9 cellular contexts compared by ENCODE assay signal in the genomic region with DNA sequence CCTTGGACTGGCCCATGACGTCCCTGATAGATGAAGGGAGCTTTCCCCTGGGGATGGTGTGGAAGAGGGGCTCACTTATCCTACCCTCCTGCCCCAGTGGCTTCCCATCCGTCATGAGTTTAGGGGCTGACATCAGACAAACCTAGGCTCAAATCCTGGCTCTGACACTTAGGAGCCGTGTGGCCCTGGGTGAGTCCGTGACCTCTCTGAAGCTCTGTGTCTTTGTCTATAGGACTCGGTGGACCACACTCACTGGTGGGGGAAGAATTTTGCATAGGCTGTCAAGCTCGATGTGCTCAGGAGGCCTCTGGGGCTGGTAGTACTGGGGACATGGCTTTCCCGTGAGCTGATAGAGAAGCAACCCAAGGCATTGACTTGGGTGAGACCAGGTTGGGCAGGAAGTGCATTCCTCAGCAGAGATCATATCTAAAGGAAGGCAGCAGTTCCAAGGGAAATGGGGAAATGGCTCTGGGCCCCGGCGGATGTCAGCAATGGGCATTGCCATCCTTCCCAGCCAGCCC. TPM values are rescaled to one million over a fixed set of nuclear protein-coding genes. Genes with fewer than 3 reads are reported as not detected.
DNase-seq lines count a peak whose midpoint lies in the region; ATAC-seq and TF ChIP-seq lines count a peak whose summit lies in the region.
"Had no signal": no experiment of that assay in that cellular context is flagged by ENCODE, and none has a peak within 500 bp of the region (broad histone marks: within the 10 kb centered on the region; RNA-seq: fewer than 3 reads in every experiment).

No MANE protein-coding gene starts in this region.

- H3K4me3 ChIP-seq in PC-3 (ENCODE audit: low read length) = no peak overlapping the region
- H3K4me3 ChIP-seq in ectodermal cell (ENCODE audit: insufficient read depth, low read depth, low read length) = no peak overlapping the region
- no peak overlapping the region for H3K4me3 ChIP-seq in parathyroid adenoma (ENCODE audit: low read depth, low read length)

- DNase-seq in PC-3 (peak; percentile 38), cortex of kidney (lab: John Stamatoyannopoulos, UW) (no peak), NCI-H1092 (lab: John Stamatoyannopoulos, UW) (no peak), AG08396 (ENCODE audit: low spot score) (no peak)

- 90 to 92% methylated on average over 9 of the region's 9 CpGs for whole genome bisulfite sequencing in ectodermal cell, 2 experiments

- H3K9me3 ChIP-seq in PC-3 (ENCODE audit: low read length) (no peaks in the 10 kb centered on the region), ectodermal cell (ENCODE audit: control insufficient read depth, low read length) (no peaks in the 10 kb centered on the region), parathyroid adenoma (ENCODE audit: control insufficient read depth, low read length) (no peaks in the 10 kb centered on the region)

- no peaks in the 10 kb centered on the region for H3K9me2 ChIP-seq in PC-3 (replicated peaks; ENCODE audit: low read length)

- intact Hi-C loops in PC-3 (cut with micrococcal nuclease) = no loop called here

- H3K36me3 ChIP-seq in PC-3 (ENCODE audit: low read depth, low read length) (no peaks in the 10 kb centered on the region), ectodermal cell (ENCODE audit: control insufficient read depth, insufficient read depth, low read length) (no peaks in the 10 kb centered on the region), parathyroid adenoma (ENCODE audit: control insufficient read depth, insufficient read depth, low read length) (no peaks in the 10 kb centered on the region)

- ATAC-seq in GM18907 (IDR thresholded peaks at IDR 0.05; ENCODE audit: unreplicated experiment) = peak; percentile 24
- ATAC-seq in PC-3 = no peak
- ATAC-seq in GM21390 (IDR thresholded peaks at IDR 0.05; ENCODE audit: unreplicated experiment) = no peak

- H3K4me2 ChIP-seq in PC-3 (ENCODE audit: low read length) (no peak overlapping the region), parathyroid adenoma (ENCODE audit: low read length) (no peak overlapping the region)

- H3K27me3 ChIP-seq in PC-3 (ENCODE audit: low read length) (no peaks in the 10 kb centered on the region), ectodermal cell (ENCODE audit: control insufficient read depth, insufficient read depth, low read length, poor library complexity, severe bottlenecking) (no peaks in the 10 kb centered on the region), parathyroid adenoma (ENCODE audit: control insufficient read depth, insufficient read depth, low read length) (no peaks in the 10 kb centered on the region)

- no peaks in the 10 kb centered on the region for H3F3A ChIP-seq in PC-3 (ENCODE audit: low read length, unreplicated experiment)

- H4K20me1 ChIP-seq in PC-3 (ENCODE audit: low read length) = no peaks in the 10 kb centered on the region

- CTCF ChIA-PET in PC-3 (lab: Charles Lee) = interaction anchor here (0.6 kb wide), 1 partner anchor 40 kb away, joined by 3 read pairs; no protein-coding TSS in a partner anchor

- H3K9ac ChIP-seq in PC-3 (ENCODE audit: low read length) = no peak overlapping the region
- H3K9ac ChIP-seq in parathyroid adenoma = no peak overlapping the region

- H3K27ac ChIP-seq in PC-3 (ENCODE audit: low read length) (no peak overlapping the region), ectodermal cell (ENCODE audit: insufficient read depth, low read depth, low read length, poor library complexity, severe bottlenecking) (peak overlapping the region; percentile 4), parathyroid adenoma (peak overlapping the region; percentile 80)

- POLR2A ChIA-PET in PC-3 (lab: Charles Lee; ENCODE audit: unreplicated experiment) = no interaction called here

- H3K79me2 ChIP-seq in PC-3 (ENCODE audit: low read length) (no peaks in the 10 kb centered on the region), parathyroid adenoma (no peaks in the 10 kb centered on the region)

- TF ChIP-seq CTCF in PC-3 (conservative IDR thresholded peaks at IDR 0.05; ENCODE audit: low read depth, low read length) = no peak
- no peak for TF ChIP-seq CTCF in parathyroid adenoma (IDR thresholded peaks at IDR 0.05)

- BruUV-seq in PC-3 (replicated peaks; lab: Mats Ljungman, UMichigan) = no TSS peak

- peaks cover 18% of the 10 kb centered on the region for H3K4me1 ChIP-seq in PC-3 (ENCODE audit: insufficient read depth, low read length)
- H3K4me1 ChIP-seq in ectodermal cell (ENCODE audit: control insufficient read depth, insufficient read depth, low read length) = peaks cover 12% of the 10 kb centered on the region
- peaks cover 2% of the 10 kb centered on the region for H3K4me1 ChIP-seq in parathyroid adenoma

- H2AFZ ChIP-seq in PC-3 (ENCODE audit: low read length) (no peak overlapping the region), parathyroid adenoma (no peak overlapping the region)

RNA-seq across cellular contexts. Expression of gene AP1M2, which starts 17.4 kb away (rescaled TPM):
- 43.9 and 50.0 TPM in 2 replicates for total RNA-seq in PC-3 (2014; rRNA removed)
- 2.0 TPM for polyA plus RNA-seq in ectodermal cell (2013, experiment 1 of 4)
- 2.9 TPM for polyA plus RNA-seq in ectodermal cell (2013, experiment 2 of 4)
- polyA plus RNA-seq in ectodermal cell (2013, experiment 3 of 4) = 3.9 TPM
- 2.3 TPM for polyA plus RNA-seq in ectodermal cell (2013, experiment 4 of 4)
- total RNA-seq: LHCN-M2 had no signal

RNA-seq across cellular contexts. Expression of gene SLC44A2, which starts 20.8 kb away (rescaled TPM):
- 63.9 and 87.3 TPM in 2 replicates for total RNA-seq in PC-3 (2014; rRNA removed)
- 184 TPM for polyA plus RNA-seq in ectodermal cell (2013, experiment 1 of 4)
- polyA plus RNA-seq in ectodermal cell (2013, experiment 2 of 4) = 199 TPM
- polyA plus RNA-seq in ectodermal cell (2013, experiment 3 of 4) = 149 TPM
- 159 TPM for polyA plus RNA-seq in ectodermal cell (2013, experiment 4 of 4)

RNA-seq across cellular contexts. Expression of gene CDKN2D, which starts 35.7 kb away (rescaled TPM):
- 17.1 and 22.5 TPM in 2 replicates for total RNA-seq in PC-3 (2014; rRNA removed)
- 3.8 TPM for polyA plus RNA-seq in ectodermal cell (2013, experiment 1 of 4)
- polyA plus RNA-seq in ectodermal cell (2013, experiment 2 of 4) = 2.3 TPM
- 3.6 TPM for polyA plus RNA-seq in ectodermal cell (2013, experiment 3 of 4)
- 5.0 TPM for polyA plus RNA-seq in ectodermal cell (2013, experiment 4 of 4)

RNA-seq across cellular contexts. Expression of gene KRI1, which starts 38.7 kb away (rescaled TPM):
- 52.9 and 72.6 TPM in 2 replicates for total RNA-seq in PC-3 (2014; rRNA removed)
- polyA plus RNA-seq in ectodermal cell (2013, experiment 1 of 4) = 44.1 TPM
- polyA plus RNA-seq in ectodermal cell (2013, experiment 2 of 4) = 39.5 TPM
- 36.2 TPM for polyA plus RNA-seq in ectodermal cell (2013, experiment 3 of 4)
- polyA plus RNA-seq in ectodermal cell (2013, experiment 4 of 4) = 33.4 TPM

RNA-seq across cellular contexts. Expression of gene ILF3, which starts 49.6 kb away (rescaled TPM):
- total RNA-seq in PC-3 (2014; rRNA removed) = 322 and 441 TPM in 2 replicates
- 641 TPM for polyA plus RNA-seq in ectodermal cell (2013, experiment 1 of 4)
- polyA plus RNA-seq in ectodermal cell (2013, experiment 2 of 4) = 669 TPM
- polyA plus RNA-seq in ectodermal cell (2013, experiment 3 of 4) = 454 TPM
- 486 TPM for polyA plus RNA-seq in ectodermal cell (2013, experiment 4 of 4)
